ENCODE assay signal across 8 cellular contexts in genomic region chr16:69566437-69567030, GRCh38. TPM values are rescaled to one million over a fixed set of nuclear protein-coding genes. Genes with fewer than 3 reads are reported as not detected.
A peak's percentile ranks its signal among the peaks of the same experiment; 100 is the strongest.
DNase-seq lines count a peak whose midpoint lies in the region; ATAC-seq and TF ChIP-seq lines count a peak whose summit lies in the region.

No MANE protein-coding gene starts in this region.

- CTCF ChIA-PET in Caco-2 (lab: Charles Lee), result no interaction called here

- H3K4me3 Mint-ChIP-seq in Caco-2 (ENCODE audit: unreplicated experiment) (peak overlapping the region; percentile 98), IgD-negative memory B cell (peak overlapping the region; percentile 95 to 100 (median 99))
- H3K4me3 Mint-ChIP-seq in activated T-cell treated with anti-CD3 and anti-CD28 coated beads, Interleukin-2, amount 50 U/mL, for 24 hours, result peak overlapping the region; percentile 99

- H3K4me1 ChIP-seq in Caco-2, result peaks cover 38% of the 10 kb centered on the region
- peaks cover 3% of the 10 kb centered on the region for H3K4me1 ChIP-seq in fibroblast of lung (ENCODE audit: control insufficient read depth, extremely low read depth, insufficient read depth, low read length)
- peaks cover 38 to 49% (median 46%) of the 10 kb centered on the region in 4 donors for H3K4me1 ChIP-seq in upper lobe of left lung

- H3K9me3 Mint-ChIP-seq in Caco-2 (ENCODE audit: unreplicated experiment) (no peaks in the 10 kb centered on the region), IgD-negative memory B cell (no peaks in the 10 kb centered on the region)
- H3K9me3 Mint-ChIP-seq in activated T-cell treated with anti-CD3 and anti-CD28 coated beads, Interleukin-2, amount 50 U/mL, for 24 hours, result no peaks in the 10 kb centered on the region

- peaks cover 57% of the 10 kb centered on the region for H3K79me2 ChIP-seq in fibroblast of lung (ENCODE audit: control insufficient read depth, insufficient read depth, low read length)

- TF ChIP-seq EP300 in upper lobe of left lung (IDR thresholded peaks at IDR 0.05), result no peak

- POLR2A ChIA-PET in Caco-2 (lab: Charles Lee), result interaction anchor here (0.7 kb wide), 1 partner anchor 142 kb away, joined by 3 read pairs; the partner anchor contains the start of gene CYB5B

- TF ChIP-seq CTCF in Caco-2 (IDR thresholded peaks at IDR 0.05; ENCODE audit: insufficient read depth in 1 of 2, low read depth in 1 of 2, low read length in 1 of 2, severe bottlenecking in 1 of 2, unreplicated experiment in 1 of 2), result no peak
- TF ChIP-seq CTCF in fibroblast of lung (conservative IDR thresholded peaks at IDR 0.05 in 1 of 2, IDR thresholded peaks at IDR 0.05 in 1 of 2; ENCODE audit: low read depth in 1 of 2, low read length in 2 of 2), result no peak
- TF ChIP-seq CTCF in upper lobe of left lung (IDR thresholded peaks at IDR 0.05), result no peak

- H3K4me2 ChIP-seq in fibroblast of lung (ENCODE audit: extremely low read depth, insufficient read depth, low read length), result no peak overlapping the region

- H3K36me3 Mint-ChIP-seq in Caco-2 (ENCODE audit: insufficient read depth, unreplicated experiment) (peaks cover 51% of the 10 kb centered on the region), IgD-negative memory B cell (no peaks in the 10 kb centered on the region)
- H3K36me3 Mint-ChIP-seq in activated T-cell treated with anti-CD3 and anti-CD28 coated beads, Interleukin-2, amount 50 U/mL, for 24 hours (ENCODE audit: low read depth), result peaks cover 50% of the 10 kb centered on the region

- WGBS in upper lobe of left lung, 2 donors, result 0% methylated on average over 14 to 22 of the region's 60 CpGs

- H3K9me3 ChIP-seq in Caco-2 (no peaks in the 10 kb centered on the region), fibroblast of lung (ENCODE audit: control insufficient read depth, insufficient read depth, low read depth, low read length) (no peaks in the 10 kb centered on the region), upper lobe of left lung (no peaks in the 10 kb centered on the region)

- no peaks in the 10 kb centered on the region for H4K20me1 ChIP-seq in fibroblast of lung (ENCODE audit: control insufficient read depth, extremely low read depth, insufficient read depth, low read length)

- H3K36me3 ChIP-seq in Caco-2 (ENCODE audit: control insufficient read depth, insufficient read depth, low read length), result no peaks in the 10 kb centered on the region
- H3K36me3 ChIP-seq in fibroblast of lung (ENCODE audit: control insufficient read depth, insufficient read depth, low read length), result no peaks in the 10 kb centered on the region
- no peaks in the 10 kb centered on the region for H3K36me3 ChIP-seq in upper lobe of left lung

- peak; percentile 60 for DNase-seq in Caco-2
- DNase-seq in activated T-cell treated with anti-CD3 and anti-CD28 coated beads, Interleukin-2, amount 50 U/mL, for 24 hours, result no peak
- DNase-seq in fibroblast of lung (ENCODE audit: low read depth in 2 of 2), result peak; percentile 71 to 76
- DNase-seq in myocyte (ENCODE audit: low read depth), result peak; percentile 39
- peak; percentile 55 to 91 for DNase-seq in upper lobe of left lung
- DNase-seq in superior temporal gyrus (ENCODE audit: extremely low spot score), result no peak

- BruUV-seq in Caco-2 (replicated peaks; lab: Mats Ljungman, UMichigan), result no TSS peak

- H3K27me3 ChIP-seq in Caco-2 (replicated peaks; ENCODE audit: control insufficient read depth, insufficient read depth, low read length), result no peaks in the 10 kb centered on the region
- H3K27me3 ChIP-seq in fibroblast of lung (ENCODE audit: control insufficient read depth, insufficient read depth, low read length), result no peaks in the 10 kb centered on the region
- no peaks in the 10 kb centered on the region for H3K27me3 ChIP-seq in upper lobe of left lung

- peak in 2 of 4 donors; percentile 10 to 41 for TF ChIP-seq POLR2A in upper lobe of left lung (IDR thresholded peaks at IDR 0.05)

- H3K9ac ChIP-seq in fibroblast of lung (ENCODE audit: insufficient read depth, low read length), result peak overlapping the region; percentile 92

- H3K4me1 Mint-ChIP-seq in Caco-2 (ENCODE audit: low read depth, unreplicated experiment) (peaks cover 24% of the 10 kb centered on the region), IgD-negative memory B cell (peaks cover 30 to 34% (median 32%) of the 10 kb centered on the region in 3 donors)
- peaks cover 58% of the 10 kb centered on the region for H3K4me1 Mint-ChIP-seq in activated T-cell treated with anti-CD3 and anti-CD28 coated beads, Interleukin-2, amount 50 U/mL, for 24 hours (ENCODE audit: low read depth)

- peak overlapping the region; percentile 89 for H3K4me3 ChIP-seq in Caco-2 (ENCODE audit: low read depth, low read length)
- H3K4me3 ChIP-seq in fibroblast of lung (replicated peaks in 1 of 4; ENCODE audit: control extremely low read depth in 1 of 4, insufficient read depth in 1 of 4, low read depth in 3 of 4, low read length in 4 of 4), result peak overlapping the region; percentile 60 to 98 (median 82)
- peak overlapping the region; percentile 77 to 99 (median 91) for H3K4me3 ChIP-seq in upper lobe of left lung

- intact Hi-C loops in Caco-2 (cut with micrococcal nuclease; ENCODE audit: unreplicated experiment), result loop anchor here (1.0 to 10.0 kb wide), 4 partner anchors 46 to 232 kb away; partner anchors contain the start of genes COG8, NIP7 and PDF

- ATAC-seq in GM21526 (IDR thresholded peaks at IDR 0.05; ENCODE audit: low FRiP score, unreplicated experiment) (peak; percentile 12), upper lobe of left lung (ENCODE audit: low FRiP score in 2 of 2) (peak; percentile 41 to 85)

- H2AFZ ChIP-seq in fibroblast of lung (ENCODE audit: low read length), result peak overlapping the region; percentile 20

- H3K27ac Mint-ChIP-seq in Caco-2 (ENCODE audit: unreplicated experiment) (peak overlapping the region; percentile 96), IgD-negative memory B cell (peak overlapping the region; percentile 95 to 100 (median 98))
- peak overlapping the region; percentile 99 for H3K27ac Mint-ChIP-seq in activated T-cell treated with anti-CD3 and anti-CD28 coated beads, Interleukin-2, amount 50 U/mL, for 24 hours

- H3K27ac ChIP-seq in fibroblast of lung (ENCODE audit: insufficient read depth, low read length), result peak overlapping the region; percentile 92
- H3K27ac ChIP-seq in upper lobe of left lung, result peak overlapping the region; percentile 97 to 100 (median 99)

- H3K27me3 Mint-ChIP-seq in Caco-2 (ENCODE audit: insufficient read depth, unreplicated experiment) (no peaks in the 10 kb centered on the region), IgD-negative memory B cell (no peaks in the 10 kb centered on the region)
- H3K27me3 Mint-ChIP-seq in activated T-cell treated with anti-CD3 and anti-CD28 coated beads, Interleukin-2, amount 50 U/mL, for 24 hours, result no peaks in the 10 kb centered on the region

RNA-seq across cellular contexts. Expression of gene NFAT5, which starts 0.8 kb away (rescaled TPM):
- total RNA-seq in Caco-2 (2022), result 87.6 and 89.8 TPM in 2 replicates
- 9.5 TPM for polyA plus RNA-seq in IgD-negative memory B cell
- total RNA-seq in fibroblast of lung, result 15.7 and 33.4 TPM in 2 replicates
- 24.7 and 39.4 TPM in 2 replicates for polyA plus RNA-seq in fibroblast of lung
- polyA plus RNA-seq in fibroblast of lung (2012), result 7.3 and 10.6 TPM in 2 replicates
- 30.0 and 32.5 TPM in 2 replicates for polyA minus RNA-seq in fibroblast of lung (ENCODE audit: low replicate concordance)
- total RNA-seq in myocyte, result 23.6 and 35.2 TPM in 2 replicates
- 21.9 TPM for polyA plus RNA-seq in myocyte (2012)
- total RNA-seq in upper lobe of left lung, result 10 to 100 TPM; 36.0 to 80.7 (median 50.4) TPM

Comparison
In these comparisons a context has a peak if more than half of its experiments do, and no peak if none do; other contexts are left out.
1. DNase-seq: peak in Caco-2 (2 of 2), fibroblast of lung (2 of 2), myocyte (single experiment) and upper lobe of left lung (2 of 2); none in activated T-cell treated with anti-CD3 and anti-CD28 coated beads, Interleukin-2, amount 50 U/mL, for 24 hours (single experiment) and superior temporal gyrus (single experiment).
2. Peak in every context shown above with its lines, with median percentiles within 50 percentile points of each other: H3K4me3 ChIP-seq, H3K27ac Mint-ChIP-seq and H3K4me3 Mint-ChIP-seq.